Comparison of ENCODE assay signal across 15 cellular contexts in the genomic region with DNA sequence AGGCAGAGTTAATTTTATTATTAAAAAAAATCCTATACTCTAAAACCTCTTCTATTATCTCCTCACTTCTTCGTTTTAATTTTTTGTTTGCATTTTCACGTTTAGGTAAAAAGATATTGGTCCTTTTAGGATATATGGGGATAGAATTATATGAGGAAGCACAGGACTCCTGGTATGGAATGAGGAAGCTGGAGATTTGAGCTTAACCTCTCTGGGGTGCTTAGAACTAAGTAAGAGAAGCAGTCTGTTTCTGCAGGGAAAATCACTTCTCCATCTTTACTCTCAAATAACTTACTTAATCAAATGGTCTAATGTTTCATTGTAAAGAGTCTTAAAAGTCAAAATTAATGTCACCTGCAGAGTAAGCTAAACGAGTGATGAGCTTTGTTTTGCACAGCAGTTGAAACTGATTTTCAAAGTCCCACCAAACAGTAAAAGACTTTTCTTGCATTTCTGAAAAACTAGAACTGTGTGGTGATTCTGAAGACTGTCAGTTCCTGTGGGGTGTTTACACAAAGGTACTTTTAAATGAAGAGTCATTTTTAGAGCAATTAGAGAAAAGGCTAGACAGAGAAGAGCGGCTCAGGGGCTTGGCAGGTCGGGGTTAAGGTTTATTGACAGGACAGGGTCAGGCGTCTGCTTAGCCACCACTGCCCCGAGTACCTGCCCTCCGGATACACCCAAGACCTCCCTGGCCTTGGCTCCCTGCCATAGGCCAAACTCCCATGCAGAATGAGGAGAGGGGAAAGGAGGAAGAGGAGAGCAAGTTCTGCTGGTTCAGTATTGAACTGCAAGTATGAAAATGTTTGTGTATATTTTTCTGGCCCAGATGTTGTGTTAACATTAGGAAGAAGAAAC. TPM values are rescaled to one million over a fixed set of nuclear protein-coding genes. Genes with fewer than 3 reads are reported as not detected.
DNase-seq lines count a peak whose midpoint lies in the region; ATAC-seq and TF ChIP-seq lines count a peak whose summit lies in the region.
"Had no signal": no experiment of that assay in that cellular context is flagged by ENCODE, and none has a peak within 500 bp of the region (broad histone marks: within the 10 kb centered on the region; RNA-seq: fewer than 3 reads in every experiment).

No MANE protein-coding gene starts in this region.

- peaks cover 9% of the 10 kb centered on the region for H3K4me1 ChIP-seq in IMR-90 (ENCODE audit: control insufficient read depth, insufficient read depth, low read length)
- H3K4me1 ChIP-seq in mesodermal cell (ENCODE audit: control insufficient read depth, insufficient read depth, low read length, poor library complexity, severe bottlenecking): peaks cover 15% of the 10 kb centered on the region

- H3K27me3 ChIP-seq in IMR-90 (ENCODE audit: control insufficient read depth, insufficient read depth, low read length): no peaks in the 10 kb centered on the region
- H3K27me3 ChIP-seq: tibial nerve had no signal

- H3K9me1 ChIP-seq in IMR-90 (ENCODE audit: insufficient read depth, low read length): 0 out of 2 replicates have a peak, but pooled peaks cover 2% of the 10 kb centered on the region

- H3K4me3 Mint-ChIP-seq in Calu3 (ENCODE audit: low read depth, unreplicated experiment) (peak overlapping the region; percentile 36), progenitor cell of endocrine pancreas (ENCODE audit: low read depth) (no peak overlapping the region)

- dilution Hi-C loops in IMR-90 (cut with HindIII; ENCODE audit: low sequenced_read_pairs, unreplicated experiment): no loop called here

- H3K36me3 Mint-ChIP-seq in Calu3 (ENCODE audit: insufficient read depth, unreplicated experiment) (no peaks in the 10 kb centered on the region), progenitor cell of endocrine pancreas (ENCODE audit: insufficient read depth) (no peaks in the 10 kb centered on the region)

- H3K9me3 ChIP-seq in IMR-90 (ENCODE audit: control insufficient read depth, insufficient read depth, low read length) (no peaks in the 10 kb centered on the region), mesodermal cell (ENCODE audit: control insufficient read depth, low read length) (no peaks in the 10 kb centered on the region)
- H3K9me3 ChIP-seq: tibial nerve had no signal

- H3K79me1 ChIP-seq in IMR-90 (ENCODE audit: low read depth in 1 of 2, low read length in 2 of 2): 0 out of 4 replicates have a peak, but pooled peaks cover 0 to 3% of the 10 kb centered on the region in 2 experiments

- no peaks in the 10 kb centered on the region for H3K36me3 ChIP-seq in IMR-90 (ENCODE audit: control insufficient read depth, insufficient read depth, low read length)
- H3K36me3 ChIP-seq in mesodermal cell (ENCODE audit: control insufficient read depth, insufficient read depth, low read length): no peaks in the 10 kb centered on the region
- H3K36me3 ChIP-seq: tibial nerve had no signal

- H3K18ac ChIP-seq in IMR-90 (ENCODE audit: low read depth, low read length): peak overlapping the region; percentile 51; the same call in 1 of the 2 replicates

- H4K5ac ChIP-seq in IMR-90 (ENCODE audit: low read depth, low read length): peak overlapping the region; percentile 27; the same call in 1 of the 2 replicates

- H3K9ac ChIP-seq in IMR-90 (ENCODE audit: low read depth, low read length): no peak overlapping the region

- H2BK20ac ChIP-seq in IMR-90 (ENCODE audit: low read depth, low read length): no peak overlapping the region

- H3K23ac ChIP-seq in IMR-90 (ENCODE audit: low read depth, low read length): peak overlapping the region; percentile 54; the same call in 1 of the 2 replicates

- H3K27ac ChIP-seq in IMR-90 (ENCODE audit: insufficient read depth, low read length) (0 out of 2 replicates have a peak overlapping the region, but pooled peaks have one; percentile 2), VCaP (peak overlapping the region; percentile 75), mesodermal cell (ENCODE audit: low read depth, low read length, severe bottlenecking) (peak overlapping the region; percentile 66)
- H3K27ac ChIP-seq: tibial nerve had no signal

- no peak overlapping the region for H3K56ac ChIP-seq in IMR-90 (ENCODE audit: extremely low read depth, insufficient read depth, low read length)

- BruUV-seq in Calu3 (replicated peaks; lab: Mats Ljungman, UMichigan) (no TSS peak), IMR-90 (replicated peaks; lab: Mats Ljungman, UMichigan) (no TSS peak)

- no peak for TF ChIP-seq CTCF in Calu3 (IDR thresholded peaks at IDR 0.05; ENCODE audit: unreplicated experiment)
- no peak for TF ChIP-seq CTCF in IMR-90 (conservative IDR thresholded peaks at IDR 0.05; ENCODE audit: low read depth, low read length)
- no peak for TF ChIP-seq CTCF in VCaP (conservative IDR thresholded peaks at IDR 0.05)
- no peak for TF ChIP-seq CTCF in progenitor cell of endocrine pancreas (IDR thresholded peaks at IDR 0.05; ENCODE audit: unreplicated experiment)

- peak overlapping the region; percentile 55 for H3K4me2 ChIP-seq in IMR-90 (ENCODE audit: low read depth, low read length)

- peak overlapping the region in 1 of 2 experiments; percentile 64; a peak in 2 of 4 replicates for H4K8ac ChIP-seq in IMR-90 (ENCODE audit: low read depth in 2 of 2, low read length in 2 of 2)

- POLR2A ChIA-PET in IMR-90 (lab: Charles Lee; ENCODE audit: unreplicated experiment): no interaction called here

- in situ Hi-C loops in IMR-90 (cut with MboI; ENCODE audit: low sequenced_read_pairs): no loop called here

- peak overlapping the region; percentile 68 for H2AFZ ChIP-seq in IMR-90 (replicated peaks; ENCODE audit: low read length, poor library complexity)

- H3K9me3 Mint-ChIP-seq in Calu3 (ENCODE audit: low read depth, unreplicated experiment): no peaks in the 10 kb centered on the region
- no peaks in the 10 kb centered on the region for H3K9me3 Mint-ChIP-seq in progenitor cell of endocrine pancreas (ENCODE audit: low read depth)

- H3K4ac ChIP-seq in IMR-90 (ENCODE audit: low read depth, low read length): peak overlapping the region; percentile 30; the same call in 1 of the 2 replicates

- H2AK9ac ChIP-seq in IMR-90 (replicated peaks; ENCODE audit: low read depth, low read length, poor library complexity): no peak overlapping the region

- H4K91ac ChIP-seq in IMR-90 (ENCODE audit: insufficient read depth, low read depth, low read length): peak overlapping the region; percentile 17; the same call in 1 of the 2 replicates

- 0 out of 2 replicates have a peak overlapping the region, but pooled peaks have one; percentile 24 for H3K14ac ChIP-seq in IMR-90 (replicated peaks; ENCODE audit: low read depth, low read length)

- peak overlapping the region; percentile 8 for H2BK5ac ChIP-seq in IMR-90 (ENCODE audit: low read depth, low read length, poor library complexity, severe bottlenecking)

- no peaks in the 10 kb centered on the region for H3K27me3 Mint-ChIP-seq in Calu3 (ENCODE audit: unreplicated experiment)
- H3K27me3 Mint-ChIP-seq in progenitor cell of endocrine pancreas: no peaks in the 10 kb centered on the region

- H3K4me3 ChIP-seq in IMR-90 (ENCODE audit: insufficient read depth, low read depth, low read length) (no peak overlapping the region), mesodermal cell (ENCODE audit: extremely low read depth, insufficient read depth, low read length, poor library complexity, severe bottlenecking) (no peak overlapping the region)
- H3K4me3 ChIP-seq: tibial nerve had no signal

- no peak overlapping the region for H2BK15ac ChIP-seq in IMR-90 (ENCODE audit: low read depth, low read length)

- H2BK120ac ChIP-seq in IMR-90 (ENCODE audit: low read depth, low read length): no peak overlapping the region

- no peak for TF ChIP-seq RAD21 in IMR-90 (IDR thresholded peaks at IDR 0.05; ENCODE audit: low read length)

- DNase-seq in Calu3: peak; percentile 46
- peak; percentile 16 for DNase-seq in IMR-90
- no peak for DNase-seq in progenitor cell of endocrine pancreas (ENCODE audit: low spot score, unreplicated experiment)
- DNase-seq in KG1 (lab: John Stamatoyannopoulos, UW): no peak
- DNase-seq: activated CD8-positive, alpha-beta memory T cell treated with anti-CD3 and anti-CD28 coated beads, Interleukin-2, amount 50 U/mL, for 48 hours; aorta; erythroblast; NCI-H1436 treated with DMSO at 0.1 percent for 48 hours; SW 1271 had no signal

- intact Hi-C loops in Calu3 (cut with micrococcal nuclease; ENCODE audit: unreplicated experiment): no loop called here
- intact Hi-C loops in IMR-90 (cut with micrococcal nuclease): no loop called here

- ATAC-seq in IMR-90 (ENCODE audit: low read depth) (peak; percentile 74), GM19035 (IDR thresholded peaks at IDR 0.05; ENCODE audit: unreplicated experiment) (no peak), HG02981 (IDR thresholded peaks at IDR 0.05; ENCODE audit: unreplicated experiment) (no peak)
- ATAC-seq: HCT116 had no signal

- 0 out of 2 replicates have a peak overlapping the region, but pooled peaks have one; percentile 11 for H2AK5ac ChIP-seq in IMR-90 (ENCODE audit: low read depth, low read length)

- H3K4me1 Mint-ChIP-seq in Calu3 (ENCODE audit: low read depth, unreplicated experiment) (peaks cover 13% of the 10 kb centered on the region), progenitor cell of endocrine pancreas (ENCODE audit: low read depth) (peaks cover 3% of the 10 kb centered on the region)

- no peak for TF ChIP-seq POLR2A in IMR-90 (IDR thresholded peaks at IDR 0.05; ENCODE audit: low read depth, low read length)

- H3K27ac Mint-ChIP-seq in Calu3 (ENCODE audit: unreplicated experiment) (peak overlapping the region; percentile 6), progenitor cell of endocrine pancreas (no peak overlapping the region)

- H4K20me1 ChIP-seq in IMR-90 (ENCODE audit: insufficient read depth, low read length): no peaks in the 10 kb centered on the region

- CTCF ChIA-PET in Calu3 (lab: Charles Lee) (interaction anchor here (0.6 to 0.7 kb wide), 4 partner anchors 17 to 202 kb away, joined by 3 to 4 read pairs (median 4); no protein-coding TSS in a partner anchor), IMR-90 (lab: Yijun Ruan, JAX) (interaction anchor here (0.5 to 0.9 kb wide), 2 partner anchors 27 to 71 kb away, joined by 3 to 8 read pairs; no protein-coding TSS in a partner anchor)

- WGBS in IMR-90 (ENCODE audit: extremely low coverage in 2 of 2, insufficient read length in 1 of 2), 2 experiments: 89% methylated on average over 1 of the region's 8 CpGs; no CpG with 5 or more reads in 1 of the 2 experiments
- 52 to 67% methylated on average over 1 to 3 of the region's 8 CpGs for WGBS in mesodermal cell (ENCODE audit: insufficient coverage in 2 of 2), 2 experiments

TF ChIP-seq in IMR-90, 13 proteins besides CTCF, POLR2A, EP300 and RAD21 (continues in another document):
- TF ChIP-seq NFE2L2 (IDR thresholded peaks at IDR 0.05; ENCODE audit: low read depth, low read length): no peak
- TF ChIP-seq CEBPB (IDR thresholded peaks at IDR 0.05; ENCODE audit: low read depth, low read length): no peak
- no peak for TF ChIP-seq MAFK (IDR thresholded peaks at IDR 0.05; ENCODE audit: low read depth, low read length)

RNA-seq across cellular contexts. Expression of gene METAP1D, which starts 21.6 kb away (rescaled TPM):
- total RNA-seq in Calu3 (2022) (11.0 and 11.1 TPM in 2 replicates), IMR-90 (2012; rRNA removed) (3.4 and 4.2 TPM in 2 replicates), progenitor cell of endocrine pancreas (8.3 and 9.8 TPM in 2 replicates)
- 5.5 TPM in 2 replicates for polyA plus RNA-seq in IMR-90 (2012; rRNA removed)
- polyA plus RNA-seq in IMR-90 (2012; cell fraction: cytosol; rRNA removed): 1.3 and 2.0 TPM in 2 replicates
- polyA plus RNA-seq in IMR-90 (2012; cell fraction: nucleus; rRNA removed; ENCODE audit: low replicate concordance): 11.5 and 28.3 TPM in 2 replicates
- 6.1 TPM for polyA plus RNA-seq in mesodermal cell (2013, experiment 1 of 2)
- 6.3 TPM for polyA plus RNA-seq in mesodermal cell (2013, experiment 2 of 2)

Comparison
In these comparisons a context has a peak if more than half of its experiments do, and no peak if none do; other contexts are left out.
1. DNase-seq: peak in Calu3 (single experiment) and IMR-90 (single experiment); none in progenitor cell of endocrine pancreas (single experiment) and KG1 (single experiment).
2. H3K27ac ChIP-seq: peak in every context shown above with its lines; median percentile 75 in VCaP; 66 in mesodermal cell; 2 in IMR-90.